26 cellular contexts compared by ENCODE assay signal in the genomic region with DNA sequence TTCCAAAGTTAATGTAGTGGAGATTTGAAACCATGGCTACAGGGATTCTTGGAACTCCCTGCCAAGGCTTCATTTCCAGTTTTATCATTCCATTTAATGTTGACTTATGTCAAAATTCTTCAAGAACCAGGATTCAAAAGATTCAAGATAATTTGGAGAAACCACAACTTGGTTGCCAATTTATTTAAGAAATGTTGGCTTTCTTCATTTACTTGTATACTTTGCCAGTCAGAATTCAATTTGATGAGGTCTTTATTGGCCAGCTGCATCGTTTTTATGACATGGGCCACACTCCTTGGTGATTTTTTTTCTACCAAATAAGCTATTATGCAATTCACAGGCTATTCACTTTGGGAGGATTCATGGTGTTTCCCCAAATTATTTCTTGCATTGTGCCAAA. TPM values are rescaled to one million over a fixed set of nuclear protein-coding genes. Genes with fewer than 3 reads are reported as not detected.
"Had no signal": no experiment of that assay in that cellular context is flagged by ENCODE, and none has a peak within 500 bp of the region (broad histone marks: within the 10 kb centered on the region; RNA-seq: fewer than 3 reads in every experiment).

No MANE protein-coding gene starts in this region.

- H3K27me3 ChIP-seq: esophagus squamous epithelium, foreskin keratinocyte, gastroesophageal sphincter, heart left ventricle, hepatocyte, left lung had no signal

- ATAC-seq: foreskin keratinocyte; gastroesophageal sphincter; heart left ventricle; left cardiac atrium; left lung; left ventricle myocardium superior; lower lobe of right lung; mucosa of descending colon; naive thymus-derived CD8-positive, alpha-beta T cell had no signal

- FAIRE-seq: colon, endothelial cell of umbilical vein, frontal cortex, islet of Langerhans, keratinocyte had no signal

- H2AFZ ChIP-seq: hepatocyte had no signal

- H3K4me1 ChIP-seq: esophagus squamous epithelium, foreskin keratinocyte, gastroesophageal sphincter, heart left ventricle, left lung, lower lobe of right lung had no signal

- H3K27ac Mint-ChIP-seq: mesothelial cell of epicardium; naive B cell; naive thymus-derived CD8-positive, alpha-beta T cell had no signal

- H3K4me3 Mint-ChIP-seq: mesothelial cell of epicardium; naive B cell; naive thymus-derived CD8-positive, alpha-beta T cell had no signal

- H3K4me2 ChIP-seq: hepatocyte had no signal

- H3K4me3 ChIP-seq: coronary artery, dorsolateral prefrontal cortex, esophagus squamous epithelium, gastroesophageal sphincter, heart left ventricle, hepatocyte, left lung, lower lobe of right lung, mucosa of descending colon had no signal

- H3K27ac ChIP-seq: coronary artery, dorsolateral prefrontal cortex, esophagus squamous epithelium, foreskin keratinocyte, gastroesophageal sphincter, heart left ventricle, hepatocyte, left lung, lower lobe of right lung had no signal

- H3K36me3 ChIP-seq: esophagus squamous epithelium, gastroesophageal sphincter, heart left ventricle, left lung, lower lobe of right lung had no signal

- H3K79me2 ChIP-seq: hepatocyte had no signal

- H3K27me3 Mint-ChIP-seq: naive B cell had no signal

- H3K4me1 Mint-ChIP-seq: mesothelial cell of epicardium; naive B cell; naive thymus-derived CD8-positive, alpha-beta T cell had no signal

- DNase-seq: dermis blood vessel endothelial cell; dorsolateral prefrontal cortex; effector CD4-positive, alpha-beta T cell; effector memory CD4-positive, alpha-beta T cell; esophagus squamous epithelium; foreskin keratinocyte; heart left ventricle; hypothalamus; left cardiac atrium; left lung; left ventricle myocardium superior; lower lobe of right lung; mesenchymal stem cell; mucosa of descending colon; naive B cell; naive thymus-derived CD8-positive, alpha-beta T cell had no signal

RNA-seq across cellular contexts. Expression of a gene that starts 53.1 kb away (rescaled TPM):
- total RNA-seq: left ventricle myocardium superior; myocyte; naive thymus-derived CD8-positive, alpha-beta T cell had no signal
- polyA plus RNA-seq: endothelial cell of umbilical vein; naive thymus-derived CD8-positive, alpha-beta T cell had no signal
